Comparison of ENCODE assay signal across 8 cellular contexts in the genomic region with DNA sequence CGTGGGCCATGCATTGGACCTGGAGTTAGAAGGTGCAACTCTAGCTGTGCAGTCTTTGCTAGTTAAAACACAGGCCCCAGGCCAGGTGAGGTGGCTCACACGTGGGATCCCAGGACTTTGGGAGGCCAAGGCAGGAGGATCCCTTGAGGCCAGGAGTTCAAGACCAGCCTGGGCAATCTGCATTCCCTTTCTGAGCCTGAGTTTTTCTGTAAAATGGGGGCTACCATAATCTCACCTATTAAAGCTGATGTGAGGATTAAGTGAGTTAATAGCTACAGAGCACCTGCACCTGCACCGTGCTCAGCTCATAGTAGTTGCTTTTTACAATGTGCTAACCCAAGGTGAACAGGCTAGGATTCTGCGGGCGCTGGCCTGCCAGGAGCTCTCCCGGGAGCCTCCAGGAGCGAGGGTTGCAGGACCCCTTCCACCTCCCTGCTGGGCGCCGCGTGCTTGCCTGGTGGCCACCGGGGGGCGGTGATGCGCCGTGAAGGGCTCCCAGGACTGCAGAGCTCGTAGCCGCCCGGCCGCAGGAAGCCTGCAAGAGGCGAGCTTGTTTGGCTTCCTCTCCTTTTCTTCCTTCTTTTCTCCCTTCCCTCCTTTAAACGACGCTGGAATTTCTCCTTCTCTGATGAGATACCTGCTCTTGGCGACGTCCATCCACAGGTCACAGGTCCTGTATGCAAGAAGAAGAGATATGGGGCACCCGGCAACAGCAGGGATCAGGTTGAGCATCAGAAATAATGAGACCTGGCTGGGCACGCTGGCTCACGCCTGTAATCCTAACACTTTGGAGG. TPM values are rescaled to one million over a fixed set of nuclear protein-coding genes. Genes with fewer than 3 reads are reported as not detected.
A peak's percentile ranks its signal among the peaks of the same experiment; 100 is the strongest.
DNase-seq lines count a peak whose midpoint lies in the region; FAIRE-seq and TF ChIP-seq lines count a peak whose summit lies in the region.

No MANE protein-coding gene starts in this region.

- H3K36me3 ChIP-seq in endothelial cell of umbilical vein (ENCODE audit: control insufficient read depth in 2 of 2, extremely low read depth in 1 of 2, insufficient read depth in 2 of 2, low read length in 2 of 2) (no peaks in the 10 kb centered on the region), sigmoid colon (no peaks in the 10 kb centered on the region)

- no TSS peak for BruUV-seq in endothelial cell of umbilical vein (replicated peaks; lab: Mats Ljungman, UMichigan)

- H3K4me1 ChIP-seq in endothelial cell of umbilical vein (ENCODE audit: control insufficient read depth, extremely low read depth, insufficient read depth, low read length) = no peaks in the 10 kb centered on the region
- H3K4me1 ChIP-seq in sigmoid colon = no peaks in the 10 kb centered on the region

- H3K9me3 Mint-ChIP-seq in nephron progenitor cell = peaks cover 29% of the 10 kb centered on the region

- H3K9me3 ChIP-seq in endothelial cell of umbilical vein (replicated peaks; ENCODE audit: control insufficient read depth, insufficient read depth, low read length) (no peaks in the 10 kb centered on the region), sigmoid colon (no peaks in the 10 kb centered on the region)

- no peaks in the 10 kb centered on the region for H3K9me1 ChIP-seq in endothelial cell of umbilical vein (replicated peaks; ENCODE audit: control insufficient read depth, extremely low read depth, insufficient read depth, low read length)

- DNase-seq in GM10266 (ENCODE audit: extremely low spot score) = peak; percentile 72
- peak; percentile 9 for DNase-seq in NCI-H524 treated with DMSO at 0.1 percent for 48 hours (lab: John Stamatoyannopoulos, UW)
- DNase-seq in activated CD8-positive, alpha-beta memory T cell treated with anti-CD3 and anti-CD28 coated beads for 24 hours = peak; percentile 82
- peak; percentile 38 for DNase-seq in endothelial cell of umbilical vein (ENCODE audit: low read depth, low spot score)
- peak; percentile 84 for DNase-seq in nephron progenitor cell
- DNase-seq in substantia nigra (lab: John Stamatoyannopoulos, UW) = peak in 36 of 49 donors; percentile 0 to 40 (median 14)
- DNase-seq in DMS79 (lab: John Stamatoyannopoulos, UW) = no peak
- DNase-seq in sigmoid colon = no peak

- peaks cover 10% of the 10 kb centered on the region for H3K4me1 Mint-ChIP-seq in nephron progenitor cell

- H3K4me3 ChIP-seq in endothelial cell of umbilical vein (replicated peaks in 1 of 3; ENCODE audit: insufficient read depth in 1 of 3, low read depth in 1 of 3, low read length in 3 of 3) (no peak overlapping the region), sigmoid colon (no peak overlapping the region)

- no peak for FAIRE-seq in endothelial cell of umbilical vein (lab: Jason Lieb, UNC)

- dilution Hi-C loops in endothelial cell of umbilical vein (cut with MboI; ENCODE audit: extremely low pct_ligation_motif_present, low sequenced_read_pairs) = no loop called here

- H2AFZ ChIP-seq in endothelial cell of umbilical vein (ENCODE audit: low read depth, low read length) = peak overlapping the region; percentile 74

- H3K9ac ChIP-seq in endothelial cell of umbilical vein (replicated peaks; ENCODE audit: extremely low read depth, insufficient read depth, low read length) = no peak overlapping the region

- TF ChIP-seq POLR2A in endothelial cell of umbilical vein (IDR thresholded peaks at IDR 0.05; ENCODE audit: low read depth, low read length) (no peak), sigmoid colon (IDR thresholded peaks at IDR 0.05) (no peak)

- intact Hi-C loops in endothelial cell of umbilical vein (cut with micrococcal nuclease) = loop anchor here (5.0 kb wide), 3 partner anchors 63 to 252 kb away; a partner anchor contains a TSS
- intact Hi-C loops in sigmoid colon (cut with DNase I) = no loop called here

- TF ChIP-seq CTCF in GM10266 (IDR thresholded peaks at IDR 0.05; ENCODE audit: control insufficient read depth, insufficient read depth, low read depth, missing control alignments) = peak; percentile 64
- peak; percentile 58 to 79 for TF ChIP-seq CTCF in endothelial cell of umbilical vein (IDR thresholded peaks at IDR 0.05; ENCODE audit: extremely low read depth in 1 of 2, insufficient read depth in 1 of 2, low read depth in 1 of 2, low read length in 2 of 2)
- peak; percentile 75 for TF ChIP-seq CTCF in nephron progenitor cell (IDR thresholded peaks at IDR 0.05)
- TF ChIP-seq CTCF in sigmoid colon (IDR thresholded peaks at IDR 0.05) = no peak

- H3K27me3 Mint-ChIP-seq in nephron progenitor cell (ENCODE audit: low read depth, poor library complexity) = no peaks in the 10 kb centered on the region

- POLR2A ChIA-PET in endothelial cell of umbilical vein (lab: Charles Lee) = interaction anchor here (0.6 kb wide), 1 partner anchor 23 kb away, joined by 3 read pairs; no protein-coding TSS in a partner anchor

- WGBS in sigmoid colon, 2 donors = 21% methylated on average over 26 of the region's 26 CpGs

- H3K4me2 ChIP-seq in endothelial cell of umbilical vein (ENCODE audit: insufficient read depth, low read length) = no peak overlapping the region

- H3K27ac Mint-ChIP-seq in nephron progenitor cell = no peak overlapping the region

- no peaks in the 10 kb centered on the region for H3K79me2 ChIP-seq in endothelial cell of umbilical vein (ENCODE audit: control insufficient read depth, insufficient read depth, low read length)

- no peaks in the 10 kb centered on the region for H3K27me3 ChIP-seq in endothelial cell of umbilical vein (ENCODE audit: control insufficient read depth in 2 of 2, insufficient read depth in 2 of 2, low read length in 2 of 2)
- no peaks in the 10 kb centered on the region for H3K27me3 ChIP-seq in sigmoid colon

- H4K20me1 ChIP-seq in endothelial cell of umbilical vein (replicated peaks; ENCODE audit: control insufficient read depth, extremely low read depth, insufficient read depth, low read length) = no peaks in the 10 kb centered on the region

- no peak for TF ChIP-seq EP300 in sigmoid colon (IDR thresholded peaks at IDR 0.05)

- CTCF ChIA-PET in endothelial cell of umbilical vein (lab: Charles Lee) = interaction anchor here (0.6 to 3.7 kb wide), 41 partner anchors 9 to 560 kb away, joined by 3 to 68 read pairs (median 4); a partner anchor contains a TSS

- no peak overlapping the region for H3K4me3 Mint-ChIP-seq in nephron progenitor cell

- peaks cover 39% of the 10 kb centered on the region for H3K36me3 Mint-ChIP-seq in nephron progenitor cell (ENCODE audit: low read depth)

- H3K27ac ChIP-seq in endothelial cell of umbilical vein (ENCODE audit: insufficient read depth, low read depth, low read length) (no peak overlapping the region), substantia nigra (ENCODE audit: low read depth, low read length, poor library complexity, severe bottlenecking) (no peak overlapping the region), sigmoid colon (no peak overlapping the region)

TF ChIP-seq in endothelial cell of umbilical vein, 7 proteins besides CTCF, POLR2A, EP300 and RAD21:
- TF ChIP-seq MYC (IDR thresholded peaks at IDR 0.05; ENCODE audit: low read depth, low read length) (no peak), FOS (IDR thresholded peaks at IDR 0.05; ENCODE audit: borderline replicate concordance, insufficient read depth, low read length) (no peak), EZH2 (IDR thresholded peaks at IDR 0.05; ENCODE audit: borderline replicate concordance, low read depth, low read length, severe bottlenecking) (no peak), POLR2AphosphoS5 (IDR thresholded peaks at IDR 0.05; ENCODE audit: insufficient read depth, low read depth, low read length) (no peak), GATA2 (IDR thresholded peaks at IDR 0.05; ENCODE audit: insufficient read depth, insufficient read length, low read depth, low read length) (no peak), JUN (IDR thresholded peaks at IDR 0.05; ENCODE audit: borderline replicate concordance, insufficient read depth, insufficient read length, low read depth) (no peak)
- TF ChIP-seq, protein P1, sequence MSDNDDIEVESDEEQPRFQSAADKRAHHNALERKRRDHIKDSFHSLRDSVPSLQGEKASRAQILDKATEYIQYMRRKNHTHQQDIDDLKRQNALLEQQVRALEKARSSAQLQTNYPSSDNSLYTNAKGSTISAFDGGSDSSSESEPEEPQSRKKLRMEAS (IDR thresholded peaks at IDR 0.05; ENCODE audit: insufficient read depth, insufficient read length) = no peak

RNA-seq across cellular contexts. Expression of a gene that starts 51.3 kb away (rescaled TPM):
- total RNA-seq in endothelial cell of umbilical vein = 18.4 and 22.4 TPM in 2 replicates
- 10.1 and 10.9 TPM in 2 replicates for polyA plus RNA-seq in endothelial cell of umbilical vein
- polyA plus RNA-seq in endothelial cell of umbilical vein (2011; cell fraction: cytosol; rRNA removed) = 8.1 and 9.5 TPM in 2 replicates
- 20.2 and 23.4 TPM in 2 replicates for polyA plus RNA-seq in endothelial cell of umbilical vein (2011; cell fraction: nucleus; rRNA removed)
- 15.9 and 17.4 TPM in 2 replicates for polyA plus RNA-seq in endothelial cell of umbilical vein (2012)
- polyA minus RNA-seq in endothelial cell of umbilical vein = 19.5 and 47.0 TPM in 2 replicates
- 0.51 TPM for polyA minus RNA-seq in endothelial cell of umbilical vein (2011; cell fraction: cytosol; rRNA and poly(A)+ RNA removed)
- 10.6 and 14.6 TPM in 2 replicates for polyA minus RNA-seq in endothelial cell of umbilical vein (2011; cell fraction: nucleus; rRNA and poly(A)+ RNA removed)
- 10 to 100 TPM; 33.4 to 48.5 (median 39.1) TPM for total RNA-seq in sigmoid colon
- 1 to 10 TPM; 1.6 to 8.0 (median 4.8) TPM for polyA plus RNA-seq in sigmoid colon

RNA-seq across cellular contexts. Expression of a gene that starts 54.7 kb away (rescaled TPM):
- 0.28 TPM in 1 of 2 replicates, not detected in the other for total RNA-seq in endothelial cell of umbilical vein
- polyA plus RNA-seq in endothelial cell of umbilical vein = 0.03 TPM in 1 of 2 replicates, not detected in the other
- not detected in 2 replicates for polyA plus RNA-seq in endothelial cell of umbilical vein (2011; cell fraction: cytosol; rRNA removed)
- 0.18 TPM in 1 of 2 replicates, not detected in the other for polyA plus RNA-seq in endothelial cell of umbilical vein (2011; cell fraction: nucleus; rRNA removed)
- not detected in 2 replicates for polyA plus RNA-seq in endothelial cell of umbilical vein (2012)
- polyA minus RNA-seq in endothelial cell of umbilical vein = not detected in 2 replicates
- polyA minus RNA-seq in endothelial cell of umbilical vein (2011; cell fraction: cytosol; rRNA and poly(A)+ RNA removed) = not detected
- polyA minus RNA-seq in endothelial cell of umbilical vein (2011; cell fraction: nucleus; rRNA and poly(A)+ RNA removed) = not detected in 2 replicates
- total RNA-seq in sigmoid colon = 1 to 10 TPM in 1 of 4 donors, under 1 TPM in 2, not detected in 1; under 0.01 to 2.4 (median 0.49) TPM
- 1 to 10 TPM in 1 of 3 donors, not detected in 2; 4.9 TPM for polyA plus RNA-seq in sigmoid colon

Comparison
In these comparisons a context has a peak if more than half of its experiments do, and no peak if none do; other contexts are left out.
1. DNase-seq: peak in GM10266 (single experiment), NCI-H524 treated with DMSO at 0.1 percent for 48 hours (single experiment), activated CD8-positive, alpha-beta memory T cell treated with anti-CD3 and anti-CD28 coated beads for 24 hours (single experiment), endothelial cell of umbilical vein (single experiment), nephron progenitor cell (single experiment) and substantia nigra (36 of 49); none in DMS79 (single experiment) and sigmoid colon (single experiment).
2. CTCF ChIP-seq: peak in GM10266 (single experiment), endothelial cell of umbilical vein (2 of 2) and nephron progenitor cell (single experiment); none in sigmoid colon (0 of 4).